26 cellular contexts compared by ENCODE assay signal in genomic region chr1:198374288-198374687, GRCh38.
"Had no signal": no experiment of that assay in that cellular context is flagged by ENCODE, and none has a peak within 500 bp of the region (broad histone marks: within the 10 kb centered on the region; RNA-seq: fewer than 3 reads in every experiment).

No MANE protein-coding gene starts in this region.

- H3K27ac Mint-ChIP-seq: activated B cell treated with CpG ODN at 0.5 μM for 24 hours; activated CD4-positive, alpha-beta memory T cell treated with anti-CD3 and anti-CD28 coated beads for 36 hours; activated CD8-positive, alpha-beta memory T cell treated with anti-CD3 and anti-CD28 coated beads, Interleukin-2, amount 10 ng/mL, durations not matched to agents 7 days and 5 days; activated CD8-positive, alpha-beta T cell treated with anti-CD3 and anti-CD28 coated beads, Interleukin-2, amount 10 ng/mL, durations not matched to agents 7 days and 5 days; activated naive CD4-positive, alpha-beta T cell treated with anti-CD3 and anti-CD28 coated beads, Interleukin-2, amount 10 ng/mL, durations not matched to agents 7 days and 5 days; activated naive CD4-positive, alpha-beta T cell treated with anti-CD3 and anti-CD28 coated beads, Interleukin-2, amount 50 U/mL, for 72 hours; activated naive CD8-positive, alpha-beta T cell treated with anti-CD3 and anti-CD28 coated beads, Interleukin-2, amount 10 ng/mL, durations not matched to agents 7 days and 5 days; activated T-cell treated with anti-CD3 and anti-CD28 coated beads, Interleukin-2, amount 50 U/mL, for 72 hours; effector memory CD8-positive, alpha-beta T cell had no signal

- H3K27me3 Mint-ChIP-seq: activated B cell treated with CpG ODN at 0.5 μM for 24 hours; activated CD8-positive, alpha-beta memory T cell treated with anti-CD3 and anti-CD28 coated beads, Interleukin-2, amount 10 ng/mL, durations not matched to agents 7 days and 5 days; activated naive CD4-positive, alpha-beta T cell treated with anti-CD3 and anti-CD28 coated beads, Interleukin-2, amount 10 ng/mL, durations not matched to agents 7 days and 5 days; effector memory CD8-positive, alpha-beta T cell had no signal

- H3K4me1 Mint-ChIP-seq: activated B cell treated with CpG ODN at 0.5 μM for 24 hours; activated naive CD4-positive, alpha-beta T cell treated with anti-CD3 and anti-CD28 coated beads, Interleukin-2, amount 10 ng/mL, durations not matched to agents 7 days and 5 days; activated naive CD8-positive, alpha-beta T cell treated with anti-CD3 and anti-CD28 coated beads, Interleukin-2, amount 10 ng/mL, durations not matched to agents 7 days and 5 days had no signal

- DNase-seq: activated B cell treated with CpG ODN at 0.5 μM for 24 hours; activated CD4-positive, alpha-beta memory T cell treated with anti-CD3 and anti-CD28 coated beads for 36 hours; activated CD4-positive, alpha-beta T cell treated with anti-CD3 and anti-CD28 coated beads for 48 hours; activated CD8-positive, alpha-beta memory T cell treated with anti-CD3 and anti-CD28 coated beads, Interleukin-2, amount 10 ng/mL, durations not matched to agents 7 days and 5 days; activated CD8-positive, alpha-beta memory T cell treated with anti-CD3 and anti-CD28 coated beads, Interleukin-2, amount 50 U/mL, for 4 hours; activated CD8-positive, alpha-beta T cell treated with anti-CD3 and anti-CD28 coated beads, Interleukin-2, amount 10 ng/mL, durations not matched to agents 7 days and 5 days; activated gamma-delta T cell; activated naive CD4-positive, alpha-beta T cell; activated naive CD4-positive, alpha-beta T cell treated with anti-CD3 and anti-CD28 coated beads, Interleukin-2, amount 10 ng/mL, durations not matched to agents 7 days and 5 days; activated naive CD8-positive, alpha-beta T cell treated with anti-CD3 and anti-CD28 coated beads, Interleukin-2, amount 10 ng/mL, durations not matched to agents 7 days and 5 days; activated T-cell treated with anti-CD3 and anti-CD28 coated beads, Interleukin-2, amount 50 U/mL, for 1 hour; activated T-cell treated with anti-CD3 and anti-CD28 coated beads, Interleukin-2, amount 50 U/mL, for 72 hours; brain microvascular endothelial cell; cortex of kidney; dermis blood vessel endothelial cell; effector CD4-positive, alpha-beta T cell; effector memory CD8-positive, alpha-beta T cell; foreskin fibroblast; head of caudate nucleus; hippocampal formation; T-helper 2 cell; WERI-Rb-1 had no signal

- H3K36me3 Mint-ChIP-seq: activated naive CD4-positive, alpha-beta T cell treated with anti-CD3 and anti-CD28 coated beads, Interleukin-2, amount 10 ng/mL, durations not matched to agents 7 days and 5 days had no signal

- H3K9me3 ChIP-seq: ascending aorta had no signal

- H3K27ac ChIP-seq: ascending aorta, brain microvascular endothelial cell, WERI-Rb-1 had no signal

- H3K36me3 ChIP-seq: ascending aorta, brain microvascular endothelial cell, WERI-Rb-1 had no signal

- H3K4me3 ChIP-seq: ascending aorta had no signal

- H3K4me1 ChIP-seq: ascending aorta had no signal

- H3K4me3 Mint-ChIP-seq: activated B cell treated with CpG ODN at 0.5 μM for 24 hours; activated CD4-positive, alpha-beta memory T cell treated with anti-CD3 and anti-CD28 coated beads for 36 hours; activated CD8-positive, alpha-beta memory T cell treated with anti-CD3 and anti-CD28 coated beads, Interleukin-2, amount 10 ng/mL, durations not matched to agents 7 days and 5 days; activated CD8-positive, alpha-beta T cell treated with anti-CD3 and anti-CD28 coated beads, Interleukin-2, amount 10 ng/mL, durations not matched to agents 7 days and 5 days; activated naive CD4-positive, alpha-beta T cell treated with anti-CD3 and anti-CD28 coated beads, Interleukin-2, amount 10 ng/mL, durations not matched to agents 7 days and 5 days; activated naive CD8-positive, alpha-beta T cell treated with anti-CD3 and anti-CD28 coated beads, Interleukin-2, amount 10 ng/mL, durations not matched to agents 7 days and 5 days; activated T-cell treated with anti-CD3 and anti-CD28 coated beads, Interleukin-2, amount 50 U/mL, for 72 hours; effector memory CD8-positive, alpha-beta T cell had no signal

- ATAC-seq: activated CD4-positive, CD25-positive, alpha-beta regulatory T cell treated with anti-CD3 and anti-CD28 coated beads, Interleukin-2, amount 50 U/mL, for 24 hours; activated CD8-positive, alpha-beta memory T cell treated with anti-CD3 and anti-CD28 coated beads, Interleukin-2, amount 10 ng/mL, durations not matched to agents 7 days and 5 days; activated CD8-positive, alpha-beta T cell treated with anti-CD3 and anti-CD28 coated beads, Interleukin-2, amount 10 ng/mL, durations not matched to agents 7 days and 5 days; activated naive CD4-positive, alpha-beta T cell treated with anti-CD3 and anti-CD28 coated beads, Interleukin-2, amount 50 U/mL, for 72 hours; activated T-cell treated with anti-CD3 and anti-CD28 coated beads, Interleukin-2, amount 50 U/mL, for 72 hours; effector memory CD8-positive, alpha-beta T cell; esophagus mucosa had no signal

- H3K27me3 ChIP-seq: ascending aorta, brain microvascular endothelial cell had no signal
